ENCODE assay signal across 8 cellular contexts in genomic region chr7:136009488-136010079, GRCh38. TPM values are rescaled to one million over a fixed set of nuclear protein-coding genes. Genes with fewer than 3 reads are reported as not detected.
DNase-seq lines count a peak whose midpoint lies in the region; ATAC-seq and TF ChIP-seq lines count a peak whose summit lies in the region.

No MANE protein-coding gene starts in this region.

- no peaks in the 10 kb centered on the region for H3K36me3 ChIP-seq in H7 (replicated peaks; ENCODE audit: control insufficient read depth, insufficient read depth, low read length)
- H3K36me3 ChIP-seq in vagina, result no peaks in the 10 kb centered on the region

- no peaks in the 10 kb centered on the region for H3K27me3 Mint-ChIP-seq in brain

- no peaks in the 10 kb centered on the region for H3K36me3 Mint-ChIP-seq in brain

- peak overlapping the region in 1 of 5 experiments; percentile 57 for H3K27ac Mint-ChIP-seq in brain

- DNase-seq in Ammon's horn (ENCODE audit: low spot score) (peak; percentile 33), H7 (peak; percentile 28), NCI-H345 treated with DMSO at 0.1 percent for 48 hours (lab: John Stamatoyannopoulos, UW; ENCODE audit: unreplicated experiment) (peak; percentile 28), left kidney (ENCODE audit: low read depth, low spot score) (peak; percentile 75), vagina (ENCODE audit: extremely low spot score in 2 of 2) (no peak)

- intact Hi-C loops in vagina (cut with DNase I), result loop anchor here (5.0 to 10.0 kb wide), 2 partner anchors 207 to 345 kb away; partner anchors contain the start of gene STMP1

- H3K27me3 ChIP-seq in H7 (ENCODE audit: control insufficient read depth, insufficient read depth, low read length), result no peaks in the 10 kb centered on the region
- no peaks in the 10 kb centered on the region for H3K27me3 ChIP-seq in vagina

- peaks cover 0 to 3% (median 0%) of the 10 kb centered on the region in 5 experiments for H3K9me3 Mint-ChIP-seq in brain

- H3K4me3 Mint-ChIP-seq in brain, result no peak overlapping the region

- H3K4me3 ChIP-seq in H7 (ENCODE audit: insufficient read depth, low read depth, low read length), result no peak overlapping the region
- no peak overlapping the region for H3K4me3 ChIP-seq in vagina

- peak; percentile 86 to 88 for TF ChIP-seq CTCF in brain (conservative IDR thresholded peaks at IDR 0.05)
- TF ChIP-seq CTCF in vagina (IDR thresholded peaks at IDR 0.05), result peak; percentile 60 to 86 (median 85)

- ATAC-seq in GM21529 (IDR thresholded peaks at IDR 0.05; ENCODE audit: unreplicated experiment) (no peak), GM21360 (IDR thresholded peaks at IDR 0.05; ENCODE audit: unreplicated experiment) (no peak)

- no peaks in the 10 kb centered on the region for H3K4me1 ChIP-seq in vagina

- H3K9me3 ChIP-seq in vagina, result no peaks in the 10 kb centered on the region

- H3K27ac ChIP-seq in vagina, result no peak overlapping the region

- H3K4me1 Mint-ChIP-seq in brain, result no peaks in the 10 kb centered on the region

- TF ChIP-seq POLR2A in vagina (IDR thresholded peaks at IDR 0.05), result no peak

RNA-seq across cellular contexts. Expression of gene MTPN, which starts 32.4 kb away (rescaled TPM):
- 70.0 and 70.4 TPM in 2 replicates for total RNA-seq in H7 (2014; rRNA removed; shearing (Covaris generic))
- 179 TPM for polyA plus RNA-seq in brain (ENCODE audit: insufficient read depth, low read depth, low replicate concordance)
- 55.7 TPM for total RNA-seq in vagina

Comparison
In these comparisons a context has a peak if more than half of its experiments do, and no peak if none do; other contexts are left out.
1. DNase-seq: peak in Ammon's horn (single experiment), H7 (single experiment), NCI-H345 treated with DMSO at 0.1 percent for 48 hours (single experiment) and left kidney (single experiment); none in vagina (0 of 2).